Comparison of ENCODE assay signal across 18 cellular contexts in genomic region chr16:68031951-68032350, GRCh38. TPM values are rescaled to one million over a fixed set of nuclear protein-coding genes. Genes with fewer than 3 reads are reported as not detected.
DNase-seq lines count a peak whose midpoint lies in the region; ATAC-seq and TF ChIP-seq lines count a peak whose summit lies in the region.
"Had no signal": no experiment of that assay in that cellular context is flagged by ENCODE, and none has a peak within 500 bp of the region (broad histone marks: within the 10 kb centered on the region; RNA-seq: fewer than 3 reads in every experiment).

No MANE protein-coding gene starts in this region.

- intact Hi-C loops in esophagus squamous epithelium (cut with DNase I), result no loop called here

- H3K9me3 ChIP-seq in SJSA1 (replicated peaks) (no peaks in the 10 kb centered on the region), esophagus squamous epithelium (no peaks in the 10 kb centered on the region)
- H3K9me3 ChIP-seq: ovary, SJCRH30 had no signal

- H3K36me3 ChIP-seq in SJSA1 (peaks cover 15% of the 10 kb centered on the region), esophagus squamous epithelium (peaks cover 0 to 45% (median 0%) of the 10 kb centered on the region in 3 donors)
- H3K36me3 ChIP-seq: ovary, SJCRH30 had no signal

- 33% methylated on average over 1 of the region's 2 CpGs; no CpG with 5 or more reads in 1 of the 2 donors for WGBS in esophagus squamous epithelium, 2 donors

- H3K27ac ChIP-seq in SJSA1, result peak overlapping the region; percentile 79
- peak overlapping the region; percentile 23 to 78 (median 66) for H3K27ac ChIP-seq in esophagus squamous epithelium
- H3K27ac ChIP-seq: HL-60, ovary, SJCRH30 had no signal

- peak; percentile 82 for ATAC-seq in stimulated activated naive CD8-positive, alpha-beta T cell treated with anti-CD3 and anti-CD28 coated beads, Interleukin-15, Interleukin-2, amounts not matched to agents 100 U/mL and 50 U/mL, for 24 hours
- no peak for ATAC-seq in HG03439 (IDR thresholded peaks at IDR 0.05; ENCODE audit: unreplicated experiment)
- ATAC-seq: WTC11 had no signal

- TF ChIP-seq POLR2A in esophagus squamous epithelium (IDR thresholded peaks at IDR 0.05), result no peak

- no peak overlapping the region for H3K4me3 ChIP-seq in SJSA1
- no peak overlapping the region for H3K4me3 ChIP-seq in esophagus squamous epithelium
- H3K4me3 ChIP-seq: ovary, SJCRH30 had no signal

- peak; percentile 8 for DNase-seq in activated CD4-positive, alpha-beta T cell treated with anti-CD3 and anti-CD28 coated beads for 48 hours
- no peak for DNase-seq in activated CD4-positive, alpha-beta T cell treated with anti-CD3 and anti-CD28 coated beads, Interleukin-2, amount 50 U/mL, for 4 hours
- DNase-seq in SJSA1 (ENCODE audit: low read depth in 1 of 2, low spot score in 2 of 2) (no peak), esophagus squamous epithelium (lab: John Stamatoyannopoulos, UW) (no peak), NCI-H446 (lab: John Stamatoyannopoulos, UW) (no peak)
- DNase-seq in stimulated activated naive CD8-positive, alpha-beta T cell treated with anti-CD3 and anti-CD28 coated beads, Interleukin-15, Interleukin-2, amounts not matched to agents 100 U/mL and 50 U/mL, for 24 hours, result no peak
- no peak for DNase-seq in stimulated activated CD4-positive, alpha-beta T cell treated with anti-CD3 and anti-CD28 coated beads, Interleukin-2, amount 100 ng/mL, for 24 hours
- DNase-seq: ACHN; cortex of kidney; NCI-H510A; SJCRH30; stimulated activated CD4-positive, alpha-beta T cell treated with anti-CD3 and anti-CD28 coated beads, Interleukin-2, amount 100 ng/mL, for 48 hours had no signal

- H3K27me3 ChIP-seq in SJSA1 (replicated peaks), result no peaks in the 10 kb centered on the region
- no peaks in the 10 kb centered on the region for H3K27me3 ChIP-seq in esophagus squamous epithelium
- H3K27me3 ChIP-seq: ovary, SJCRH30 had no signal

- no peak for TF ChIP-seq CTCF in esophagus squamous epithelium (IDR thresholded peaks at IDR 0.05)

- H3K4me1 ChIP-seq in SJSA1 (replicated peaks) (peaks cover 31% of the 10 kb centered on the region), esophagus squamous epithelium (peaks cover 0 to 27% (median 5%) of the 10 kb centered on the region in 3 donors)
- H3K4me1 ChIP-seq: SJCRH30 had no signal

RNA-seq across cellular contexts. Expression of gene DUS2, which starts 8.9 kb away (rescaled TPM):
- 28.3 and 30.4 TPM in 2 replicates for total RNA-seq in SJSA1 (2014; rRNA removed; shearing (Covaris generic))
- 10 to 100 TPM in 3 of 4 donors, 1 to 10 TPM in 1; 9.9 to 26.1 (median 14.7) TPM for total RNA-seq in esophagus squamous epithelium

RNA-seq across cellular contexts. Expression of gene DDX28, which starts 8.9 kb away (rescaled TPM):
- total RNA-seq in SJSA1 (2014; rRNA removed; shearing (Covaris generic)), result 13.1 and 13.2 TPM in 2 replicates
- total RNA-seq in esophagus squamous epithelium, result 10 to 100 TPM in 3 of 4 donors, 1 to 10 TPM in 1; 9.7 to 12.8 (median 11.6) TPM

RNA-seq across cellular contexts. Expression of gene DPEP2NB, which starts 16.2 kb away (rescaled TPM):
- total RNA-seq in SJSA1 (2014; rRNA removed; shearing (Covaris generic)), result not detected in 2 replicates
- total RNA-seq in esophagus squamous epithelium, result not detected
- total RNA-seq: frontal cortex, liver, ovary, SJCRH30, WTC11 had no signal

RNA-seq across cellular contexts. Expression of gene DPEP2, which starts 32.7 kb away (rescaled TPM):
- total RNA-seq in SJSA1 (2014; rRNA removed; shearing (Covaris generic)), result 0.18 TPM in 1 of 2 replicates, not detected in the other
- 1 to 10 TPM in 2 of 4 donors, under 1 TPM in 1, not detected in 1; 0.18 to 6.2 (median 4.0) TPM for total RNA-seq in esophagus squamous epithelium
- total RNA-seq: SJCRH30 had no signal

RNA-seq across cellular contexts. Expression of gene DPEP3, which starts 51.7 kb away (rescaled TPM):
- total RNA-seq in SJSA1 (2014; rRNA removed; shearing (Covaris generic)), result not detected in 2 replicates
- total RNA-seq in esophagus squamous epithelium, result not detected
- total RNA-seq: frontal cortex, SJCRH30 had no signal
